1 cellular context compared by ENCODE assay signal in genomic region chr12:97132270-97132669, GRCh38.
TF ChIP-seq lines count a peak whose summit lies in the region.

No MANE protein-coding gene starts in this region.

TF ChIP-seq in neural cell, 6 proteins besides CTCF, POLR2A, EP300 and RAD21 (continued from another document):
- TF ChIP-seq, protein P1, sequence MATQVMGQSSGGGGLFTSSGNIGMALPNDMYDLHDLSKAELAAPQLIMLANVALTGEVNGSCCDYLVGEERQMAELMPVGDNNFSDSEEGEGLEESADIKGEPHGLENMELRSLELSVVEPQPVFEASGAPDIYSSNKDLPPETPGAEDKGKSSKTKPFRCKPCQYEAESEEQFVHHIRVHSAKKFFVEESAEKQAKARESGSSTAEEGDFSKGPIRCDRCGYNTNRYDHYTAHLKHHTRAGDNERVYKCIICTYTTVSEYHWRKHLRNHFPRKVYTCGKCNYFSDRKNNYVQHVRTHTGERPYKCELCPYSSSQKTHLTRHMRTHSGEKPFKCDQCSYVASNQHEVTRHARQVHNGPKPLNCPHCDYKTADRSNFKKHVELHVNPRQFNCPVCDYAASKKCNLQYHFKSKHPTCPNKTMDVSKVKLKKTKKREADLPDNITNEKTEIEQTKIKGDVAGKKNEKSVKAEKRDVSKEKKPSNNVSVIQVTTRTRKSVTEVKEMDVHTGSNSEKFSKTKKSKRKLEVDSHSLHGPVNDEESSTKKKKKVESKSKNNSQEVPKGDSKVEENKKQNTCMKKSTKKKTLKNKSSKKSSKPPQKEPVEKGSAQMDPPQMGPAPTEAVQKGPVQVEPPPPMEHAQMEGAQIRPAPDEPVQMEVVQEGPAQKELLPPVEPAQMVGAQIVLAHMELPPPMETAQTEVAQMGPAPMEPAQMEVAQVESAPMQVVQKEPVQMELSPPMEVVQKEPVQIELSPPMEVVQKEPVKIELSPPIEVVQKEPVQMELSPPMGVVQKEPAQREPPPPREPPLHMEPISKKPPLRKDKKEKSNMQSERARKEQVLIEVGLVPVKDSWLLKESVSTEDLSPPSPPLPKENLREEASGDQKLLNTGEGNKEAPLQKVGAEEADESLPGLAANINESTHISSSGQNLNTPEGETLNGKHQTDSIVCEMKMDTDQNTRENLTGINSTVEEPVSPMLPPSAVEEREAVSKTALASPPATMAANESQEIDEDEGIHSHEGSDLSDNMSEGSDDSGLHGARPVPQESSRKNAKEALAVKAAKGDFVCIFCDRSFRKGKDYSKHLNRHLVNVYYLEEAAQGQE (IDR thresholded peaks at IDR 0.05; ENCODE audit: borderline replicate concordance) = no peak
- no peak for TF ChIP-seq TAF1 (IDR thresholded peaks at IDR 0.05; ENCODE audit: low read depth)
TF ChIP-seq in neural cell: peak in this region for 0.
